Comparison of ENCODE assay signal across 2 cellular contexts in genomic region chr4:42166186-42166585, GRCh38. TPM values are rescaled to one million over a fixed set of nuclear protein-coding genes. Genes with fewer than 3 reads are reported as not detected.
"Had no signal": no experiment of that assay in that cellular context is flagged by ENCODE, and none has a peak within 500 bp of the region (broad histone marks: within the 10 kb centered on the region; RNA-seq: fewer than 3 reads in every experiment).

No MANE protein-coding gene starts in this region.

RNA-seq across cellular contexts. Expression of gene BEND4, which starts 13.7 kb away (rescaled TPM):
- total RNA-seq: suprapubic skin, vagina had no signal
